Comparison of ENCODE assay signal across 15 cellular contexts in the genomic region with DNA sequence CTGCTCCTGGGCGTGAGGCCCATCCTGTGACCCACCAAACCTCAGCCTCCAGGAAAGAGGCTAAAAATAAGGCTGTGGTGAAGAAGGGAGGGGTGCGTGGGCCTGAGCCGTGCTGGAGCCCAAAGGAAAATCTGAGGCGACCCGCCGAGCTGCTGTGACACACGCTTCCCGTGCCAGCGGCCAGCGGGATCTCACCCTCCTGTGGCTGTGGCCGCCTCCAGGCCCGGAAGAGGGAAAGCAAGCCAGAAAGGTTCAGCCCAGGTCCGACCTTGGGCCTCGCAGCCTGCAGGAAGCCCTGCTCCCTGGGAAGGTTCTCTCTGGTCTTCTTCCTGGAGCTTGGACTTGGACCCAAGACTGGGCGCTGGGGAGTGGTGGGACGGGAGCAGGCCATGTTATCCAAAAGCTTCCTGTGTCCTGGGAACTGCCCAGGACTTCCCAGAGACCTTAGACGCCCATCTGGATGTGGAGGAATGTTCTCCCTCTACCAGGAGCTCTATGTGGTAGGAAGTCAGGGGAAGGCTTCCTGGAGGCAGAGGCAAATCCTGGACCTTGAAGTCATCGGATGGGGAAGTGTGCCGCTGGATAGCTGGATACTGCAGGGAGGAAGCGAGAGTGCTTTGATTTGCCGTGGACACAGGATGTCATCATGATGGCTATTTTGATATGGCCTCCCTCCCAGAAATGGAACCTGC. TPM values are rescaled to one million over a fixed set of nuclear protein-coding genes. Genes with fewer than 3 reads are reported as not detected.
A peak's percentile ranks its signal among the peaks of the same experiment; 100 is the strongest.
DNase-seq lines count a peak whose midpoint lies in the region; ATAC-seq, FAIRE-seq and TF ChIP-seq lines count a peak whose summit lies in the region.
"Had no signal": no experiment of that assay in that cellular context is flagged by ENCODE, and none has a peak within 500 bp of the region (broad histone marks: within the 10 kb centered on the region; RNA-seq: fewer than 3 reads in every experiment).

No MANE protein-coding gene starts in this region.

- H3K27me3 ChIP-seq in liver (ENCODE audit: control insufficient read depth in 4 of 4, insufficient read depth in 4 of 4, low read length in 3 of 4) (no peaks in the 10 kb centered on the region), HepG2 (ENCODE audit: control insufficient read depth in 1 of 2, insufficient read depth in 2 of 2, low read length in 2 of 2) (peaks cover 12 to 70% of the 10 kb centered on the region in 2 experiments), heart right ventricle (no peaks in the 10 kb centered on the region), transverse colon (no peaks in the 10 kb centered on the region)
- H3K27me3 ChIP-seq: MG63 had no signal

- WGBS in liver, result 73% methylated on average over 21 of the region's 21 CpGs
- WGBS in HepG2 (ENCODE audit: low lambda C conversion rate), result 64% methylated on average over 16 of the region's 21 CpGs
- 59 to 63% methylated on average over 21 of the region's 21 CpGs for WGBS in heart right ventricle, 2 donors
- WGBS in transverse colon (ENCODE audit: low coverage in 1 of 2), 2 donors, result 70 to 75% methylated on average over 2 to 21 of the region's 21 CpGs

- BruUV-seq in HepG2 (replicated peaks; lab: Mats Ljungman, UMichigan), result no TSS peak

- H3K4me2 ChIP-seq in HepG2 (ENCODE audit: low read depth, low read length), result no peak overlapping the region

- H3K4me3 ChIP-seq in liver (ENCODE audit: low read depth in 1 of 3, low read length in 3 of 3), result no peak overlapping the region
- H3K4me3 ChIP-seq in HepG2 (replicated peaks in 1 of 3; ENCODE audit: insufficient read depth in 1 of 3, low read depth in 2 of 3, low read length in 3 of 3), result no peak overlapping the region
- H3K4me3 ChIP-seq in heart right ventricle, result no peak overlapping the region
- H3K4me3 ChIP-seq in transverse colon, result no peak overlapping the region
- H3K4me3 ChIP-seq: MG63 had no signal

- H3K27ac ChIP-seq in liver (ENCODE audit: low read depth in 1 of 2, low read length in 2 of 2), result peak overlapping the region; percentile 66 to 72
- no peak overlapping the region for H3K27ac ChIP-seq in HepG2 (ENCODE audit: extremely low read length, insufficient read depth, low read length)
- H3K27ac ChIP-seq in heart right ventricle, result peak overlapping the region; percentile 38 to 87 (median 75)
- peak overlapping the region in 2 of 4 donors; percentile 21 to 22 for H3K27ac ChIP-seq in transverse colon

- intact Hi-C loops in HepG2 (cut with micrococcal nuclease; ENCODE audit: unreplicated experiment), result no loop called here
- intact Hi-C loops in heart right ventricle (cut with DNase I), result loop anchor here in 1 of 10 donors (1.0 to 5.0 kb wide), 2 partner anchors 12 to 32 kb away; no protein-coding TSS in a partner anchor
- intact Hi-C loops in posterior vena cava (cut with DNase I), result no loop called here
- intact Hi-C loops in transverse colon (cut with DNase I; ENCODE audit: low total_unique reads), result no loop called here

- TF ChIP-seq POLR2A in HepG2 (IDR thresholded peaks at IDR 0.05; ENCODE audit: insufficient read depth in 1 of 2, low read depth in 2 of 2, low read length in 2 of 2) (no peak), transverse colon (IDR thresholded peaks at IDR 0.05) (no peak)

- H3K36me3 ChIP-seq in liver (ENCODE audit: control insufficient read depth in 4 of 4, insufficient read depth in 3 of 4, low read depth in 1 of 4, low read length in 3 of 4) (no peaks in the 10 kb centered on the region), HepG2 (replicated peaks in 1 of 2; ENCODE audit: control insufficient read depth in 1 of 2, insufficient read depth in 2 of 2, low read length in 2 of 2) (no peaks in the 10 kb centered on the region), heart right ventricle (no peaks in the 10 kb centered on the region), transverse colon (no peaks in the 10 kb centered on the region)
- H3K36me3 ChIP-seq: MG63 had no signal

- no peak for TF ChIP-seq EP300 in HepG2 (IDR thresholded peaks at IDR 0.05; ENCODE audit: low read depth in 2 of 2, low read length in 2 of 2)
- no peak for TF ChIP-seq EP300 in HepG2 (CRISPR knock-in tag; IDR thresholded peaks at IDR 0.05; ENCODE audit: borderline replicate concordance)
- no peak for TF ChIP-seq EP300 in transverse colon (IDR thresholded peaks at IDR 0.05; ENCODE audit: low read depth)

- CTCF ChIA-PET in HepG2 (lab: Yijun Ruan, JAX; ENCODE audit: low intra/inter-chr PET ratio, low total read pairs), result no interaction called here

- no peaks in the 10 kb centered on the region for H4K20me1 ChIP-seq in HepG2 (ENCODE audit: insufficient read depth, low read length)

- DNase-seq in HepG2 (ENCODE audit: low spot score) (no peak), heart right ventricle (peak; percentile 59 to 63), posterior vena cava (ENCODE audit: low spot score) (peak; percentile 92), transverse colon (no peak)
- DNase-seq in activated CD8-positive, alpha-beta memory T cell treated with anti-CD3 and anti-CD28 coated beads, Interleukin-2, amount 50 U/mL, for 48 hours, result no peak
- DNase-seq: DMS153, foreskin fibroblast, MG63 had no signal

- FAIRE-seq in HepG2 (lab: Jason Lieb, UNC), result no peak

- H3K79me2 ChIP-seq in HepG2 (ENCODE audit: insufficient read depth, low read length), result no peaks in the 10 kb centered on the region

- no peak overlapping the region for H2AFZ ChIP-seq in HepG2 (ENCODE audit: low read length)

- no peak for ATAC-seq in HepG2
- ATAC-seq in heart right ventricle, result peak; percentile 36 to 77 (median 68)
- ATAC-seq in HG03159 (IDR thresholded peaks at IDR 0.05; ENCODE audit: unreplicated experiment), result no peak
- no peak for ATAC-seq in HG03139 (IDR thresholded peaks at IDR 0.05; ENCODE audit: unreplicated experiment)

- TF ChIP-seq CTCF in liver (IDR thresholded peaks at IDR 0.05; ENCODE audit: low read depth, low read length, missing input control) (no peak), HepG2 (CRISPR knock-in tag; IDR thresholded peaks at IDR 0.05) (no peak), heart right ventricle (IDR thresholded peaks at IDR 0.05) (no peak), transverse colon (IDR thresholded peaks at IDR 0.05) (no peak)

- H3K9me3 ChIP-seq in liver (ENCODE audit: control insufficient read depth in 4 of 4, low read length in 3 of 4) (no peaks in the 10 kb centered on the region), HepG2 (ENCODE audit: low read length) (no peaks in the 10 kb centered on the region), heart right ventricle (no peaks in the 10 kb centered on the region), transverse colon (no peaks in the 10 kb centered on the region)
- H3K9me3 ChIP-seq: MG63 had no signal

- POLR2A ChIA-PET in HepG2 (lab: Yijun Ruan, JAX), result no interaction called here

- TF ChIP-seq RAD21 in liver (IDR thresholded peaks at IDR 0.05), result no peak
- no peak for TF ChIP-seq RAD21 in HepG2 (CRISPR knock-in tag; IDR thresholded peaks at IDR 0.05)

- H3K4me1 ChIP-seq in liver (ENCODE audit: control insufficient read depth in 4 of 4, insufficient read depth in 4 of 4, low read length in 3 of 4) (peaks cover 0 to 12% (median 3%) of the 10 kb centered on the region in 4 donors), HepG2 (ENCODE audit: insufficient read depth, low read length) (no peaks in the 10 kb centered on the region), heart right ventricle (peaks cover 18 to 88% (median 67%) of the 10 kb centered on the region in 9 donors), transverse colon (no peaks in the 10 kb centered on the region)

- H3K9ac ChIP-seq in liver (ENCODE audit: low read depth in 1 of 2, low read length in 2 of 2) (no peak overlapping the region), HepG2 (ENCODE audit: insufficient read depth, low read depth, low read length) (no peak overlapping the region)

- in situ Hi-C loops in HepG2 (cut with HindIII; ENCODE audit: extremely low pct_ligation_motif_present, low pct_unique_long_range_greater_than_20kb) (loop anchor here (5.0 kb wide), 1 partner anchor 88 kb away; no protein-coding TSS in a partner anchor), transverse colon (cut with MboI; ENCODE audit: low pct_ligation_motif_present in 1 of 4, low pct_unique_long_range_greater_than_20kb in 1 of 4, low sequenced_read_pairs in 3 of 4) (no loop called here)

RNA-seq across cellular contexts. Expression of a gene that starts 11.4 kb away (rescaled TPM):
- 1 to 10 TPM; 4.9 to 9.0 TPM for total RNA-seq in liver
- polyA plus RNA-seq in liver, result 1 to 10 TPM; 4.0 to 5.6 TPM
- not detected in 2 replicates for total RNA-seq in HepG2 (2016; rRNA removed; fragmentation: Illumina TruSeq; extraction: Trizol)
- not detected in 2 replicates for total RNA-seq in HepG2 (2016; cell fraction: cytosol; rRNA removed; fragmentation: Illumina TruSeq; extraction: Trizol; ENCODE audit: low read depth)
- total RNA-seq in HepG2 (2016; cell fraction: insoluble cytoplasmic fraction; rRNA removed; fragmentation: Illumina TruSeq; extraction: Trizol), result not detected in 2 replicates
- total RNA-seq in HepG2 (2016; cell fraction: membrane; rRNA removed; fragmentation: Illumina TruSeq; extraction: Trizol), result not detected in 2 replicates
- total RNA-seq in HepG2 (2016; cell fraction: nucleus; rRNA removed; fragmentation: Illumina TruSeq; extraction: Trizol), result not detected in 2 replicates
- 0.01 and 0.03 TPM in 2 replicates for polyA plus RNA-seq in HepG2 (2011; rRNA removed)
- 0.03 and 0.05 TPM in 2 replicates for polyA plus RNA-seq in HepG2 (2011; cell fraction: cytosol; rRNA removed)
- polyA plus RNA-seq in HepG2 (2011; cell fraction: nucleus; rRNA removed), result 0.14 TPM in 1 of 2 replicates, not detected in the other
- 0.16 and 0.34 TPM in 2 replicates for polyA plus RNA-seq in HepG2 (2012)
- not detected in 2 replicates for polyA plus RNA-seq in HepG2 (2016; cell fraction: cytosol; fragmentation: Illumina TruSeq; extraction: Trizol; ENCODE audit: low read depth)
- not detected in 2 replicates for polyA plus RNA-seq in HepG2 (2016; cell fraction: insoluble cytoplasmic fraction; fragmentation: Illumina TruSeq; extraction: Trizol; ENCODE audit: low read depth)
- polyA plus RNA-seq in HepG2 (2016; cell fraction: membrane; fragmentation: Illumina TruSeq; extraction: Trizol; ENCODE audit: low read depth), result not detected in 2 replicates
- polyA plus RNA-seq in HepG2 (2016; cell fraction: nucleus; fragmentation: Illumina TruSeq; extraction: Trizol; ENCODE audit: insufficient read depth, low read depth), result not detected in 2 replicates
- 0.16 TPM in 1 of 2 replicates, not detected in the other for polyA minus RNA-seq in HepG2 (2011; rRNA and poly(A)+ RNA removed; ENCODE audit: low replicate concordance)
- polyA minus RNA-seq in HepG2 (2011; cell fraction: cytosol; rRNA and poly(A)+ RNA removed), result not detected in 2 replicates
- not detected in 2 replicates for polyA minus RNA-seq in HepG2 (2011; cell fraction: nucleus; rRNA and poly(A)+ RNA removed)
- 10 to 100 TPM in 4 of 10 donors, 1 to 10 TPM in 6; 4.5 to 19.9 (median 8.9) TPM for total RNA-seq in heart right ventricle
- polyA plus RNA-seq in heart right ventricle, result 10 to 100 TPM; 22.0 to 27.7 TPM
- 10 to 100 TPM; 16.2 to 20.9 TPM for total RNA-seq in posterior vena cava
- total RNA-seq in transverse colon, result 10 to 100 TPM in 3 of 4 donors, 1 to 10 TPM in 1; 8.7 to 72.0 (median 18.2) TPM
- polyA plus RNA-seq: AG04450 had no signal

RNA-seq across cellular contexts. Expression of a gene that starts 45.1 kb away (rescaled TPM):
- total RNA-seq in liver (10 to 100 TPM; 20.5 to 23.3 TPM), HepG2 (2016; rRNA removed; fragmentation: Illumina TruSeq; extraction: Trizol) (40.4 and 54.8 TPM in 2 replicates), heart right ventricle (10 to 100 TPM; 18.7 to 30.3 (median 21.7) TPM), posterior vena cava (10 to 100 TPM; 37.9 to 41.0 TPM), transverse colon (100 to 1,000 TPM in 2 of 4 donors, 10 to 100 TPM in 2; 25.4 to 148 (median 81.5) TPM)
- polyA plus RNA-seq in liver (10 to 100 TPM; 12.2 to 19.6 TPM), HepG2 (2011; rRNA removed) (18.6 and 28.4 TPM in 2 replicates), heart right ventricle (10 to 100 TPM; 25.4 to 25.7 TPM)
- 58.9 and 65.5 TPM in 2 replicates for total RNA-seq in HepG2 (2016; cell fraction: cytosol; rRNA removed; fragmentation: Illumina TruSeq; extraction: Trizol; ENCODE audit: low read depth)
- total RNA-seq in HepG2 (2016; cell fraction: insoluble cytoplasmic fraction; rRNA removed; fragmentation: Illumina TruSeq; extraction: Trizol), result 35.1 and 61.8 TPM in 2 replicates
- 24.4 and 24.9 TPM in 2 replicates for total RNA-seq in HepG2 (2016; cell fraction: membrane; rRNA removed; fragmentation: Illumina TruSeq; extraction: Trizol)
- 52.0 and 62.6 TPM in 2 replicates for total RNA-seq in HepG2 (2016; cell fraction: nucleus; rRNA removed; fragmentation: Illumina TruSeq; extraction: Trizol)
- polyA plus RNA-seq in HepG2 (2011; cell fraction: cytosol; rRNA removed), result 9.7 and 12.5 TPM in 2 replicates
- 158 and 176 TPM in 2 replicates for polyA plus RNA-seq in HepG2 (2011; cell fraction: nucleus; rRNA removed)
- 28.0 and 41.5 TPM in 2 replicates for polyA plus RNA-seq in HepG2 (2012)
- polyA plus RNA-seq in HepG2 (2016; cell fraction: cytosol; fragmentation: Illumina TruSeq; extraction: Trizol; ENCODE audit: low read depth), result 7.8 and 7.9 TPM in 2 replicates
- 28.2 and 32.7 TPM in 2 replicates for polyA plus RNA-seq in HepG2 (2016; cell fraction: insoluble cytoplasmic fraction; fragmentation: Illumina TruSeq; extraction: Trizol; ENCODE audit: low read depth)
- polyA plus RNA-seq in HepG2 (2016; cell fraction: membrane; fragmentation: Illumina TruSeq; extraction: Trizol; ENCODE audit: low read depth), result 9.0 and 12.1 TPM in 2 replicates
- 146 and 160 TPM in 2 replicates for polyA plus RNA-seq in HepG2 (2016; cell fraction: nucleus; fragmentation: Illumina TruSeq; extraction: Trizol; ENCODE audit: insufficient read depth, low read depth)
- 50.2 and 100 TPM in 2 replicates for polyA minus RNA-seq in HepG2 (2011; rRNA and poly(A)+ RNA removed; ENCODE audit: low replicate concordance)
- 19.4 and 21.0 TPM in 2 replicates for polyA minus RNA-seq in HepG2 (2011; cell fraction: cytosol; rRNA and poly(A)+ RNA removed)
- polyA minus RNA-seq in HepG2 (2011; cell fraction: nucleus; rRNA and poly(A)+ RNA removed), result 53.3 and 54.8 TPM in 2 replicates

RNA-seq across cellular contexts. Expression of a gene that starts 50.3 kb away (rescaled TPM):
- total RNA-seq in liver (1 to 10 TPM in 1 of 2 donors, under 1 TPM in 1; 0.19 to 1.1 TPM), HepG2 (2016; rRNA removed; fragmentation: Illumina TruSeq; extraction: Trizol) (0.70 and 0.80 TPM in 2 replicates), heart right ventricle (under 1 TPM in 4 of 10 donors, not detected in 6; 0.08 to 0.19 (median 0.12) TPM), posterior vena cava (not detected), transverse colon (100 to 1,000 TPM; 214 to 308 (median 283) TPM)
- polyA plus RNA-seq in liver (under 1 TPM; 0.43 to 0.64 TPM), HepG2 (2011; rRNA removed) (0.14 and 0.16 TPM in 2 replicates), heart right ventricle (under 1 TPM; 0.03 to 0.15 TPM)
- 0.20 and 0.26 TPM in 2 replicates for total RNA-seq in HepG2 (2016; cell fraction: cytosol; rRNA removed; fragmentation: Illumina TruSeq; extraction: Trizol; ENCODE audit: low read depth)
- total RNA-seq in HepG2 (2016; cell fraction: insoluble cytoplasmic fraction; rRNA removed; fragmentation: Illumina TruSeq; extraction: Trizol), result 0.68 and 1.1 TPM in 2 replicates
- total RNA-seq in HepG2 (2016; cell fraction: membrane; rRNA removed; fragmentation: Illumina TruSeq; extraction: Trizol), result 0.59 and 0.62 TPM in 2 replicates
- total RNA-seq in HepG2 (2016; cell fraction: nucleus; rRNA removed; fragmentation: Illumina TruSeq; extraction: Trizol), result 0.28 and 0.37 TPM in 2 replicates
- polyA plus RNA-seq in HepG2 (2011; cell fraction: cytosol; rRNA removed), result 0.10 and 0.12 TPM in 2 replicates
- 0.09 and 0.43 TPM in 2 replicates for polyA plus RNA-seq in HepG2 (2011; cell fraction: nucleus; rRNA removed)
- 0.24 and 0.29 TPM in 2 replicates for polyA plus RNA-seq in HepG2 (2012)
- polyA plus RNA-seq in HepG2 (2016; cell fraction: cytosol; fragmentation: Illumina TruSeq; extraction: Trizol; ENCODE audit: low read depth), result 0.24 and 0.27 TPM in 2 replicates
- polyA plus RNA-seq in HepG2 (2016; cell fraction: insoluble cytoplasmic fraction; fragmentation: Illumina TruSeq; extraction: Trizol; ENCODE audit: low read depth), result 0.71 and 1.2 TPM in 2 replicates
- polyA plus RNA-seq in HepG2 (2016; cell fraction: membrane; fragmentation: Illumina TruSeq; extraction: Trizol; ENCODE audit: low read depth), result 0.50 and 0.52 TPM in 2 replicates
- polyA plus RNA-seq in HepG2 (2016; cell fraction: nucleus; fragmentation: Illumina TruSeq; extraction: Trizol; ENCODE audit: insufficient read depth, low read depth), result 1.1 and 1.5 TPM in 2 replicates
- polyA minus RNA-seq in HepG2 (2011; rRNA and poly(A)+ RNA removed; ENCODE audit: low replicate concordance), result 0.38 TPM in 1 of 2 replicates, not detected in the other
- not detected in 2 replicates for polyA minus RNA-seq in HepG2 (2011; cell fraction: cytosol; rRNA and poly(A)+ RNA removed)
- polyA minus RNA-seq in HepG2 (2011; cell fraction: nucleus; rRNA and poly(A)+ RNA removed), result 0.12 TPM in 1 of 2 replicates, not detected in the other
- total RNA-seq: activated naive CD4-positive, alpha-beta T cell treated with anti-CD3 and anti-CD28 coated beads for 36 hours; progenitor cell of endocrine pancreas; T-helper 2 cell treated with Interferon-gamma antibody and Interleukin-4, amounts not matched to agents 100 ng/mL and 5 ng/mL, for 36 hours had no signal
- polyA plus RNA-seq: AG04450 had no signal

Comparison
In these comparisons a context has a peak if more than half of its experiments do, and no peak if none do; other contexts are left out.
1. ATAC-seq: peak in heart right ventricle (8 of 8); none in HepG2 (single experiment), HG03159 (single experiment) and HG03139 (single experiment).
2. DNase-seq: peak in heart right ventricle (2 of 2) and posterior vena cava (single experiment); none in HepG2 (single experiment), transverse colon (single experiment) and activated CD8-positive, alpha-beta memory T cell treated with anti-CD3 and anti-CD28 coated beads, Interleukin-2, amount 50 U/mL, for 48 hours (single experiment).
3. RNA of a gene that starts 50.3 kb away (total RNA-seq): 214 to 308 TPM in transverse colon; 0.19 to 1.1 TPM in liver, 0.20 to 1.1 TPM in HepG2, 0.08 to 0.19 TPM in heart right ventricle and not detected in posterior vena cava; every median in the first group is over 100 times any median in the second.